Comparison of ENCODE assay signal across 17 cellular contexts in the genomic region with DNA sequence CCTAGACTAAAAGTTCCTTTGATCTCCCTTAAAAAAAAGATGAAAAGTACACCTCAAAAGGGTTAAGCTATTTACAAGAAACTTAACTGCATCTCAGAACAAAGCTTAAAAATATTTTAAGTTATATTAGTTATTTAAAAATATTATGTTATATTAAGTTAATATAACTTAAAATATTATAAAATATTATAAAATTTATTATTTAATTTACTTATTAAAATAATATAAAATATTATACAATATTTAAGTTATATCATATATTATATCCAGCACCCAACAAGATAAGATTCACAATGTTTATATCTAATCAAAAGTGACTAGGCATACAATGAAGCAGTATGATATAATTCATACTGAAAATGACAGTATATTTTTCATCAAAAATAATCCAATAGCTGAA.
DNase-seq lines count a peak whose midpoint lies in the region; ATAC-seq, FAIRE-seq and TF ChIP-seq lines count a peak whose summit lies in the region.
"Had no signal": no experiment of that assay in that cellular context is flagged by ENCODE, and none has a peak within 500 bp of the region (broad histone marks: within the 10 kb centered on the region; RNA-seq: fewer than 3 reads in every experiment).

No MANE protein-coding gene starts in this region.

- no peak for DNase-seq in pancreas
- DNase-seq in mammary epithelial cell: no peak
- DNase-seq in OCI-LY7 (ENCODE audit: low spot score): no peak
- DNase-seq: 8988T; C1 segment of cervical spinal cord; Calu3; CD4-positive, alpha-beta memory T cell; COR-L47; DMS53; DMS79 treated with DMSO at 0.1 percent for 48 hours; H9 had no signal

- in situ Hi-C loops in mammary epithelial cell (cut with MboI; ENCODE audit: low sequenced_read_pairs in 2 of 2): no loop called here

- H3K4me2 ChIP-seq in mammary epithelial cell (ENCODE audit: insufficient read depth, low read depth, low read length) (no peak overlapping the region), OCI-LY7 (ENCODE audit: low read length) (no peak overlapping the region)
- H3K4me2 ChIP-seq: GM23338 had no signal

- FAIRE-seq in G401.6 (lab: Jason Lieb, UNC) (peak; percentile 94), colon (lab: Jason Lieb, UNC) (peak; percentile 82), pancreas (lab: Jason Lieb, UNC) (peak; percentile 65)
- FAIRE-seq: GM12892 had no signal

- no peak overlapping the region for H3K9ac ChIP-seq in mammary epithelial cell (ENCODE audit: insufficient read depth, low read length)

- H3K79me2 ChIP-seq in mammary epithelial cell (ENCODE audit: insufficient read depth, low read length) (no peaks in the 10 kb centered on the region), OCI-LY7 (ENCODE audit: insufficient read depth, low read depth, low read length) (no peaks in the 10 kb centered on the region)

- H3K27ac ChIP-seq in pancreas: no peak overlapping the region
- no peak overlapping the region for H3K27ac ChIP-seq in mammary epithelial cell (ENCODE audit: insufficient read depth, low read depth, low read length)
- no peak overlapping the region for H3K27ac ChIP-seq in OCI-LY7 (ENCODE audit: low read depth, low read length, poor library complexity, severe bottlenecking)

- no peak for TF ChIP-seq CTCF in pancreas (IDR thresholded peaks at IDR 0.05)
- no peak for TF ChIP-seq CTCF in mammary epithelial cell (conservative IDR thresholded peaks at IDR 0.05 in 1 of 2, IDR thresholded peaks at IDR 0.05 in 1 of 2; ENCODE audit: extremely low read depth in 1 of 2, insufficient read depth in 1 of 2, low read depth in 1 of 2, low read length in 2 of 2)
- no peak for TF ChIP-seq CTCF in OCI-LY7 (conservative IDR thresholded peaks at IDR 0.05; ENCODE audit: low read length)

- H4K20me1 ChIP-seq in mammary epithelial cell (ENCODE audit: insufficient read depth, low read length): no peaks in the 10 kb centered on the region
- no peaks in the 10 kb centered on the region for H4K20me1 ChIP-seq in OCI-LY7 (ENCODE audit: insufficient read depth, low read length)

- CTCF ChIA-PET in mammary epithelial cell (lab: Charles Lee; ENCODE audit: low non-redundant PET): no interaction called here
- CTCF ChIA-PET in OCI-LY7 (lab: Charles Lee; ENCODE audit: unreplicated experiment): no interaction called here

- intact Hi-C loops in pancreas (cut with DNase I) (no loop called here), mammary epithelial cell (cut with micrococcal nuclease) (no loop called here), OCI-LY7 (cut with micrococcal nuclease; ENCODE audit: unreplicated experiment) (no loop called here)

- H3K4me3 ChIP-seq in pancreas: no peak overlapping the region
- no peak overlapping the region for H3K4me3 ChIP-seq in mammary epithelial cell (replicated peaks in 1 of 3; ENCODE audit: insufficient read depth in 1 of 3, low read depth in 2 of 3, low read length in 3 of 3)
- H3K4me3 ChIP-seq in OCI-LY7 (ENCODE audit: low read depth, low read length, poor library complexity, severe bottlenecking): no peak overlapping the region
- H3K4me3 ChIP-seq: GM23338 had no signal

- dilution Hi-C loops in mammary epithelial cell (cut with HindIII; ENCODE audit: low sequenced_read_pairs): no loop called here

- H3K4me1 ChIP-seq in pancreas (no peaks in the 10 kb centered on the region), mammary epithelial cell (ENCODE audit: insufficient read depth, low read length) (no peaks in the 10 kb centered on the region), OCI-LY7 (ENCODE audit: insufficient read depth, low read length, poor library complexity, severe bottlenecking) (no peaks in the 10 kb centered on the region)

- BruUV-seq in mammary epithelial cell (replicated peaks; lab: Mats Ljungman, UMichigan) (no TSS peak), OCI-LY7 (replicated peaks; lab: Mats Ljungman, UMichigan) (no TSS peak)

- H2AFZ ChIP-seq in mammary epithelial cell (ENCODE audit: low read depth, low read length): no peak overlapping the region
- no peak overlapping the region for H2AFZ ChIP-seq in OCI-LY7 (ENCODE audit: low read length)
- H2AFZ ChIP-seq: GM23338 had no signal

- ATAC-seq in pancreas (no peak), GM18870 (IDR thresholded peaks at IDR 0.05; ENCODE audit: unreplicated experiment) (no peak)
- ATAC-seq: GM23338, HCT116 had no signal

- H3K9me3 ChIP-seq in pancreas (no peaks in the 10 kb centered on the region), mammary epithelial cell (replicated peaks; ENCODE audit: insufficient read depth, low read length) (peaks cover 3% of the 10 kb centered on the region), OCI-LY7 (ENCODE audit: low read length) (no peaks in the 10 kb centered on the region)

- no peaks in the 10 kb centered on the region for H3K27me3 ChIP-seq in pancreas
- H3K27me3 ChIP-seq in mammary epithelial cell (ENCODE audit: insufficient read depth, low read length): peaks cover 3% of the 10 kb centered on the region

- no peaks in the 10 kb centered on the region for H3K9me2 ChIP-seq in OCI-LY7 (ENCODE audit: insufficient read depth, low read length)

- H3K36me3 ChIP-seq in pancreas: no peaks in the 10 kb centered on the region
- no peaks in the 10 kb centered on the region for H3K36me3 ChIP-seq in mammary epithelial cell (ENCODE audit: insufficient read depth, low read length)
- H3K36me3 ChIP-seq in OCI-LY7 (ENCODE audit: insufficient read depth, low read length): no peaks in the 10 kb centered on the region

- POLR2A ChIA-PET in OCI-LY7 (lab: Charles Lee): no interaction called here
